ENCODE assay signal across 18 cellular contexts in the genomic region with DNA sequence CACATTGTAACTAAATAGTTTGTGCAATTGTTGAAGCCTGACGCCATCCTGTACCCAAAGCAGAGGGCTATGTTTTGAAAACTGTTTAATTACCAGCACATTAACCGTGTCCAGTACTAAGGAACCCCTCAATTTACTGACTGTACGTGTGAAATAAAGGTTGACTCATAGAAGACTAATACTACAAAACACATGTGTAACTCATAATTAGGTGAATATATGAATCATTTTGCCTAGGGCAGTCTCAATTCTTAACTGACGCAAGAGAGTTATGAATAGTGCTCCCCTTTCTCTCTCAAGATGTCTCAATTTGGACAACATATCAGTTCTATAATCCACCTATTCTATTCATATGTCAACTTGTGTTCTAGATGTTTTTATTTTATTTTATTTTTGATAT.
A peak's percentile ranks its signal among the peaks of the same experiment; 100 is the strongest.
DNase-seq lines count a peak whose midpoint lies in the region; ATAC-seq and TF ChIP-seq lines count a peak whose summit lies in the region.
"Had no signal": no experiment of that assay in that cellular context is flagged by ENCODE, and none has a peak within 500 bp of the region (broad histone marks: within the 10 kb centered on the region; RNA-seq: fewer than 3 reads in every experiment).

No MANE protein-coding gene starts in this region.

- H3K9me3 Mint-ChIP-seq in MCF 10A (ENCODE audit: unreplicated experiment) (no peaks in the 10 kb centered on the region), GM23338 (0 out of 3 replicates have a peak, but pooled peaks cover 3% of the 10 kb centered on the region)

- DNase-seq in MCF 10A (ENCODE audit: unreplicated experiment) (peak; percentile 91), breast epithelium (ENCODE audit: low spot score in 2 of 2) (no peak), RKO (ENCODE audit: low spot score) (peak; percentile 72), mammary epithelial cell (peak; percentile 78), renal cortical epithelial cell (ENCODE audit: low read depth) (peak; percentile 79), G401 (ENCODE audit: low spot score) (no peak), cardiac septum (ENCODE audit: low spot score) (no peak), GM23338 (ENCODE audit: low spot score) (no peak)
- DNase-seq: 8988T; CD4-positive, alpha-beta memory T cell; DND-41; NCI-H1092 treated with DMSO at 0.1 percent for 48 hours; NCI-H2029 treated with DMSO at 0.1 percent for 48 hours; NCI-H226; NCI-H524 treated with DMSO at 0.1 percent for 48 hours had no signal

- CTCF ChIA-PET in MCF 10A (lab: Yijun Ruan, JAX) (no interaction called here), mammary epithelial cell (lab: Charles Lee; ENCODE audit: low non-redundant PET) (no interaction called here)

- POLR2A ChIA-PET in MCF 10A (lab: Yijun Ruan, JAX): no interaction called here

- H3K4me1 Mint-ChIP-seq in MCF 10A (ENCODE audit: insufficient read depth, unreplicated experiment): peaks cover 6% of the 10 kb centered on the region
- H3K4me1 Mint-ChIP-seq in GM23338: no peaks in the 10 kb centered on the region
- H3K4me1 Mint-ChIP-seq: CD4-positive, alpha-beta memory T cell had no signal

- H3K27ac Mint-ChIP-seq in MCF 10A (ENCODE audit: low read depth, unreplicated experiment) (no peak overlapping the region), GM23338 (no peak overlapping the region)
- H3K27ac Mint-ChIP-seq: CD4-positive, alpha-beta memory T cell had no signal

- H3K27me3 ChIP-seq in breast epithelium (no peaks in the 10 kb centered on the region), mammary epithelial cell (ENCODE audit: insufficient read depth, low read length) (no peaks in the 10 kb centered on the region), GM23338 (ENCODE audit: insufficient read depth) (no peaks in the 10 kb centered on the region)
- H3K27me3 ChIP-seq: BLaER1 treated with 17β-estradiol and CSF1 and Interleukin-3, amounts not matched to agents 10 nM and 100 nM had no signal

- in situ Hi-C loops in mammary epithelial cell (cut with MboI; ENCODE audit: low sequenced_read_pairs in 2 of 2) (no loop called here), G401 (cut with HindIII; ENCODE audit: low sequenced_read_pairs) (no loop called here)

- intact Hi-C loops in MCF 10A (cut with micrococcal nuclease): no loop called here
- intact Hi-C loops in breast epithelium (cut with DNase I; ENCODE audit: low total_unique reads): no loop called here
- intact Hi-C loops in mammary epithelial cell (cut with micrococcal nuclease): no loop called here
- intact Hi-C loops in cardiac septum (cut with DNase I): no loop called here

- no peaks in the 10 kb centered on the region for H3F3A ChIP-seq in GM23338 (replicated peaks; ENCODE audit: low read depth)

- no peak for TF ChIP-seq CTCF in MCF 10A (IDR thresholded peaks at IDR 0.05; ENCODE audit: unreplicated experiment)
- TF ChIP-seq CTCF in breast epithelium (IDR thresholded peaks at IDR 0.05): no peak
- no peak for TF ChIP-seq CTCF in mammary epithelial cell (conservative IDR thresholded peaks at IDR 0.05 in 1 of 2, IDR thresholded peaks at IDR 0.05 in 1 of 2; ENCODE audit: extremely low read depth in 1 of 2, insufficient read depth in 1 of 2, low read depth in 1 of 2, low read length in 2 of 2)
- TF ChIP-seq CTCF in GM23338 (conservative IDR thresholded peaks at IDR 0.05; ENCODE audit: low read depth in 2 of 2): no peak

- H3K9me3 ChIP-seq in breast epithelium: no peaks in the 10 kb centered on the region
- no peaks in the 10 kb centered on the region for H3K9me3 ChIP-seq in mammary epithelial cell (replicated peaks; ENCODE audit: insufficient read depth, low read length)
- H3K9me3 ChIP-seq: BLaER1 treated with 17β-estradiol and CSF1 and Interleukin-3, amounts not matched to agents 10 nM and 100 nM had no signal

- H3K27ac ChIP-seq in breast epithelium (no peak overlapping the region), mammary epithelial cell (ENCODE audit: insufficient read depth, low read depth, low read length) (peak overlapping the region; percentile 72), GM23338 (ENCODE audit: low read depth) (no peak overlapping the region)
- H3K27ac ChIP-seq: BLaER1 treated with 17β-estradiol and CSF1 and Interleukin-3, amounts not matched to agents 10 nM and 100 nM had no signal

- no peaks in the 10 kb centered on the region for H3K36me3 Mint-ChIP-seq in MCF 10A (ENCODE audit: insufficient read depth, unreplicated experiment)
- no peaks in the 10 kb centered on the region; the same call in 2 of the 3 replicates for H3K36me3 Mint-ChIP-seq in GM23338 (ENCODE audit: low read depth)
- H3K36me3 Mint-ChIP-seq: CD4-positive, alpha-beta memory T cell had no signal

- H3K36me3 ChIP-seq in breast epithelium (no peaks in the 10 kb centered on the region), mammary epithelial cell (ENCODE audit: insufficient read depth, low read length) (no peaks in the 10 kb centered on the region), GM23338 (ENCODE audit: insufficient read depth) (no peaks in the 10 kb centered on the region)
- H3K36me3 ChIP-seq: BLaER1 treated with 17β-estradiol and CSF1 and Interleukin-3, amounts not matched to agents 10 nM and 100 nM had no signal

- no peak for ATAC-seq in GM23338
- ATAC-seq: HepG2, K562 had no signal

- H3K79me2 ChIP-seq in mammary epithelial cell (ENCODE audit: insufficient read depth, low read length) (no peaks in the 10 kb centered on the region), GM23338 (replicated peaks; ENCODE audit: insufficient read depth) (no peaks in the 10 kb centered on the region)

- no peak overlapping the region for H3K4me3 ChIP-seq in breast epithelium
- no peak overlapping the region for H3K4me3 ChIP-seq in mammary epithelial cell (replicated peaks in 1 of 3; ENCODE audit: insufficient read depth in 1 of 3, low read depth in 2 of 3, low read length in 3 of 3)
- H3K4me3 ChIP-seq in GM23338: no peak overlapping the region
- H3K4me3 ChIP-seq: BLaER1 treated with 17β-estradiol and CSF1 and Interleukin-3, amounts not matched to agents 10 nM and 100 nM; K562 had no signal

- no peaks in the 10 kb centered on the region for H4K20me1 ChIP-seq in mammary epithelial cell (ENCODE audit: insufficient read depth, low read length)
- no peaks in the 10 kb centered on the region for H4K20me1 ChIP-seq in GM23338 (replicated peaks; ENCODE audit: insufficient read depth)
- H4K20me1 ChIP-seq: BLaER1 treated with 17β-estradiol and CSF1 and Interleukin-3, amounts not matched to agents 10 nM and 100 nM had no signal

- WGBS in mammary epithelial cell (ENCODE audit: low coverage, missing lambda C conversion rate): 0% methylated on average over 4 of the region's 4 CpGs

- H2AFZ ChIP-seq in mammary epithelial cell (ENCODE audit: low read depth, low read length): no peak overlapping the region
- no peak overlapping the region for H2AFZ ChIP-seq in GM23338

- H3K9me2 ChIP-seq in GM23338 (ENCODE audit: insufficient read depth): peaks cover 7% of the 10 kb centered on the region; the same call in 1 of the 2 replicates

- no peaks in the 10 kb centered on the region for H3K27me3 Mint-ChIP-seq in MCF 10A (ENCODE audit: insufficient read depth, unreplicated experiment)
- no peaks in the 10 kb centered on the region for H3K27me3 Mint-ChIP-seq in GM23338 (ENCODE audit: insufficient read depth, low read depth, poor library complexity)
- H3K27me3 Mint-ChIP-seq: CD4-positive, alpha-beta memory T cell had no signal

- H3K4me2 ChIP-seq in mammary epithelial cell (ENCODE audit: insufficient read depth, low read depth, low read length): peak overlapping the region; percentile 43
- H3K4me2 ChIP-seq in GM23338: no peak overlapping the region
- H3K4me2 ChIP-seq: BLaER1 treated with 17β-estradiol and CSF1 and Interleukin-3, amounts not matched to agents 10 nM and 100 nM had no signal

- no peak for TF ChIP-seq POLR2A in breast epithelium (IDR thresholded peaks at IDR 0.05)

- dilution Hi-C loops in mammary epithelial cell (cut with HindIII; ENCODE audit: low sequenced_read_pairs): no loop called here

- BruUV-seq in MCF 10A (replicated peaks; lab: Mats Ljungman, UMichigan): no TSS peak
- no TSS peak for BruUV-seq in mammary epithelial cell (replicated peaks; lab: Mats Ljungman, UMichigan)

- H3K4me1 ChIP-seq in breast epithelium (no peaks in the 10 kb centered on the region), mammary epithelial cell (ENCODE audit: insufficient read depth, low read length) (peaks cover 17% of the 10 kb centered on the region), GM23338 (ENCODE audit: insufficient read depth) (no peaks in the 10 kb centered on the region)
- H3K4me1 ChIP-seq: BLaER1 treated with 17β-estradiol and CSF1 and Interleukin-3, amounts not matched to agents 10 nM and 100 nM had no signal

- no peak overlapping the region for H3K4me3 Mint-ChIP-seq in MCF 10A (ENCODE audit: unreplicated experiment)
- no peak overlapping the region for H3K4me3 Mint-ChIP-seq in GM23338
- H3K4me3 Mint-ChIP-seq: CD4-positive, alpha-beta memory T cell had no signal

- no peak overlapping the region for H3K9ac ChIP-seq in mammary epithelial cell (ENCODE audit: insufficient read depth, low read length)
- H3K9ac ChIP-seq: BLaER1 treated with 17β-estradiol and CSF1 and Interleukin-3, amounts not matched to agents 10 nM and 100 nM had no signal

TF ChIP-seq in GM23338, 12 proteins besides CTCF, POLR2A, EP300 and RAD21 (continues in another document):
- TF ChIP-seq, protein P1, sequence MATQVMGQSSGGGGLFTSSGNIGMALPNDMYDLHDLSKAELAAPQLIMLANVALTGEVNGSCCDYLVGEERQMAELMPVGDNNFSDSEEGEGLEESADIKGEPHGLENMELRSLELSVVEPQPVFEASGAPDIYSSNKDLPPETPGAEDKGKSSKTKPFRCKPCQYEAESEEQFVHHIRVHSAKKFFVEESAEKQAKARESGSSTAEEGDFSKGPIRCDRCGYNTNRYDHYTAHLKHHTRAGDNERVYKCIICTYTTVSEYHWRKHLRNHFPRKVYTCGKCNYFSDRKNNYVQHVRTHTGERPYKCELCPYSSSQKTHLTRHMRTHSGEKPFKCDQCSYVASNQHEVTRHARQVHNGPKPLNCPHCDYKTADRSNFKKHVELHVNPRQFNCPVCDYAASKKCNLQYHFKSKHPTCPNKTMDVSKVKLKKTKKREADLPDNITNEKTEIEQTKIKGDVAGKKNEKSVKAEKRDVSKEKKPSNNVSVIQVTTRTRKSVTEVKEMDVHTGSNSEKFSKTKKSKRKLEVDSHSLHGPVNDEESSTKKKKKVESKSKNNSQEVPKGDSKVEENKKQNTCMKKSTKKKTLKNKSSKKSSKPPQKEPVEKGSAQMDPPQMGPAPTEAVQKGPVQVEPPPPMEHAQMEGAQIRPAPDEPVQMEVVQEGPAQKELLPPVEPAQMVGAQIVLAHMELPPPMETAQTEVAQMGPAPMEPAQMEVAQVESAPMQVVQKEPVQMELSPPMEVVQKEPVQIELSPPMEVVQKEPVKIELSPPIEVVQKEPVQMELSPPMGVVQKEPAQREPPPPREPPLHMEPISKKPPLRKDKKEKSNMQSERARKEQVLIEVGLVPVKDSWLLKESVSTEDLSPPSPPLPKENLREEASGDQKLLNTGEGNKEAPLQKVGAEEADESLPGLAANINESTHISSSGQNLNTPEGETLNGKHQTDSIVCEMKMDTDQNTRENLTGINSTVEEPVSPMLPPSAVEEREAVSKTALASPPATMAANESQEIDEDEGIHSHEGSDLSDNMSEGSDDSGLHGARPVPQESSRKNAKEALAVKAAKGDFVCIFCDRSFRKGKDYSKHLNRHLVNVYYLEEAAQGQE (IDR thresholded peaks at IDR 0.05; ENCODE audit: unreplicated experiment): no peak
- TF ChIP-seq NANOG (IDR thresholded peaks at IDR 0.05; ENCODE audit: borderline replicate concordance): no peak
- no peak for TF ChIP-seq JUNB (IDR thresholded peaks at IDR 0.05; ENCODE audit: unreplicated experiment)

Comparison
In these comparisons a context has a peak if more than half of its experiments do, and no peak if none do; other contexts are left out.
1. DNase-seq: peak in MCF 10A (single experiment), RKO (single experiment), mammary epithelial cell (single experiment) and renal cortical epithelial cell (single experiment); none in breast epithelium (0 of 2), G401 (single experiment), cardiac septum (single experiment) and GM23338 (single experiment).